Comparison of ENCODE assay signal across 16 cellular contexts in the genomic region with DNA sequence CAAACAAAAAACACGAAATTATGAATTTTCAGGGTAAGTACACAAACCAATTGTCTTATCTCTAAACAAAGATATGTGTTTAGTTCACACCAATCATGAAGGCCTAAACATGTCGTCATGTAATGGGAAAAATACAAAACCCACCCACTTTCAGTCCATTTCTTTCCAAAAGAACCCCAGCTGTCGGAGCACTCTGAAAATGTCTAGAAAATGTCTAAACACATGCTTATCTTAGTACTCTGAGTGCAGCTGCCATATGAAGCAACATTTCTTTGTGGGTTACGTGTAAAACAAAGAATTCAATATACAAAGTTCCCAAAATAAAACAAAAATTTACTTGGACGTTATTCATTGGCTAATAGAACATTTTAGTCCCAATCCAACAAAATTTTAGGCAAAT.
"Had no signal": no experiment of that assay in that cellular context is flagged by ENCODE, and none has a peak within 500 bp of the region (broad histone marks: within the 10 kb centered on the region; RNA-seq: fewer than 3 reads in every experiment).

No MANE protein-coding gene starts in this region.

- H3K27me3 ChIP-seq: brain microvascular endothelial cell, dorsolateral prefrontal cortex, heart right ventricle, left lung, pancreas, thyroid gland, uterus had no signal

- H3K27me3 Mint-ChIP-seq: activated CD4-positive, alpha-beta memory T cell treated with anti-CD3 and anti-CD28 coated beads, Interleukin-2, amount 10 ng/mL, durations not matched to agents 7 days and 5 days; activated naive CD4-positive, alpha-beta T cell treated with anti-CD3 and anti-CD28 coated beads, Interleukin-2, amount 50 U/mL, for 24 hours had no signal

- H3K9me3 ChIP-seq: heart right ventricle, left lung, pancreas, thyroid gland, uterus had no signal

- H3K4me3 Mint-ChIP-seq: activated CD4-positive, alpha-beta memory T cell treated with anti-CD3 and anti-CD28 coated beads, Interleukin-2, amount 10 ng/mL, durations not matched to agents 7 days and 5 days; activated naive CD4-positive, alpha-beta T cell treated with anti-CD3 and anti-CD28 coated beads, Interleukin-2, amount 50 U/mL, for 24 hours; neural crest cell had no signal

- ATAC-seq: esophagus mucosa, left lung, pancreas had no signal

- H3K27ac Mint-ChIP-seq: activated CD4-positive, alpha-beta memory T cell treated with anti-CD3 and anti-CD28 coated beads, Interleukin-2, amount 10 ng/mL, durations not matched to agents 7 days and 5 days had no signal

- H3K4me1 ChIP-seq: uterus had no signal

- H3K9me3 Mint-ChIP-seq: activated CD4-positive, alpha-beta memory T cell treated with anti-CD3 and anti-CD28 coated beads, Interleukin-2, amount 10 ng/mL, durations not matched to agents 7 days and 5 days; activated naive CD4-positive, alpha-beta T cell treated with anti-CD3 and anti-CD28 coated beads, Interleukin-2, amount 50 U/mL, for 24 hours; neural crest cell had no signal

- H3K36me3 ChIP-seq: uterus had no signal

- H3K27ac ChIP-seq: brain microvascular endothelial cell, dorsolateral prefrontal cortex, heart right ventricle, left lung, pancreas, skin epidermis, thyroid gland, uterus, VCaP had no signal

- H3K4me3 ChIP-seq: dorsolateral prefrontal cortex, heart right ventricle, left lung, pancreas, skin epidermis, thyroid gland, uterus had no signal

- DNase-seq: activated CD4-positive, alpha-beta memory T cell treated with anti-CD3 and anti-CD28 coated beads, Interleukin-2, amount 10 ng/mL, durations not matched to agents 7 days and 5 days; amygdala; brain microvascular endothelial cell; dorsolateral prefrontal cortex; foreskin melanocyte; heart right ventricle; left lung; pancreas; T1000; thyroid gland; uterus had no signal
